In the genomic region with DNA sequence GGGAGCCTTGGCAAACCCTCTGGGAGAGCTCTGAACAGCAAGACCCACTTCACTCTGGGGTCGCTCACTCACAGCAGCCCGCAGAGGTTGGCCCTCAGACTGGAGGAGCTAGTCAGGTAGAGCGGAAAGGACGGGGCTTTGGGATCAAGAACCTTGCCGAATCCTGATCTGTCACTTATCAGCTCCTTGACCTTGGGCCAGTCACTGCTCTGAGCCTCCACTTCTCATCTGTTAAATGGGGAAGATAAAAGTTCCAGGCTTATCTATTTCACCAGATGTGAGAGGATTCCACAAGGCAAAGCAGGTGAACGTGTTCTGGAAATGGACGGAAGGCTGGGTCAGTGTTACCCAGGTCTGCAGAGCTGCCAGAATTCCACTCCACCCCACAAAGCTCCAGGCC, we compare ENCODE assay signal across 23 cellular contexts. TPM values are rescaled to one million over a fixed set of nuclear protein-coding genes. Genes with fewer than 3 reads are reported as not detected.
DNase-seq lines count a peak whose midpoint lies in the region; ATAC-seq and TF ChIP-seq lines count a peak whose summit lies in the region.
"Had no signal": no experiment of that assay in that cellular context is flagged by ENCODE, and none has a peak within 500 bp of the region (broad histone marks: within the 10 kb centered on the region; RNA-seq: fewer than 3 reads in every experiment).

No MANE protein-coding gene starts in this region.

- peaks cover 23% of the 10 kb centered on the region for H3F3A ChIP-seq in neural progenitor cell (ENCODE audit: low read depth)

- H3K9me3 Mint-ChIP-seq in glutamatergic neuron (ENCODE audit: unreplicated experiment) = peaks cover 15% of the 10 kb centered on the region
- no peaks in the 10 kb centered on the region for H3K9me3 Mint-ChIP-seq in neural progenitor cell
- H3K9me3 Mint-ChIP-seq: CD8-positive, alpha-beta T cell; GM23338; HFFc6 had no signal

- H4K20me1 ChIP-seq in BLaER1 treated with 17β-estradiol and CSF1 and Interleukin-3, amounts not matched to agents 10 nM and 100 nM = peaks cover 0 to 6% (median 0%) of the 10 kb centered on the region in 11 experiments; a peak in 1 of 22 replicates
- peaks cover 18% of the 10 kb centered on the region for H4K20me1 ChIP-seq in neural progenitor cell (ENCODE audit: low read depth)

- H3K27me3 ChIP-seq in BLaER1 treated with 17β-estradiol and CSF1 and Interleukin-3, amounts not matched to agents 10 nM and 100 nM = no peaks in the 10 kb centered on the region; a peak in 1 of 22 replicates
- H3K27me3 ChIP-seq in neural progenitor cell = no peaks in the 10 kb centered on the region
- H3K27me3 ChIP-seq: BE2C had no signal

- H3K36me3 Mint-ChIP-seq in glutamatergic neuron (ENCODE audit: unreplicated experiment) = no peaks in the 10 kb centered on the region
- peaks cover 7% of the 10 kb centered on the region for H3K36me3 Mint-ChIP-seq in neural progenitor cell
- H3K36me3 Mint-ChIP-seq: CD4-positive, CD25-positive, alpha-beta regulatory T cell; CD8-positive, alpha-beta T cell had no signal

- no peak overlapping the region for H3K27ac Mint-ChIP-seq in glutamatergic neuron (ENCODE audit: unreplicated experiment)
- no peak overlapping the region for H3K27ac Mint-ChIP-seq in neural progenitor cell
- H3K27ac Mint-ChIP-seq: CD4-positive, CD25-positive, alpha-beta regulatory T cell; CD8-positive, alpha-beta T cell; GM23338; HFFc6 had no signal

- H3K27ac ChIP-seq in BLaER1 treated with 17β-estradiol and CSF1 and Interleukin-3, amounts not matched to agents 10 nM and 100 nM = no peak overlapping the region
- no peak overlapping the region for H3K27ac ChIP-seq in neural progenitor cell
- H3K27ac ChIP-seq: A549, C4-2B had no signal

- H3K4me1 Mint-ChIP-seq in glutamatergic neuron (ENCODE audit: low read depth, unreplicated experiment) = peaks cover 36% of the 10 kb centered on the region
- H3K4me1 Mint-ChIP-seq in neural progenitor cell = peaks cover 65% of the 10 kb centered on the region

- H3K4me3 Mint-ChIP-seq in glutamatergic neuron (ENCODE audit: unreplicated experiment) (peak overlapping the region; percentile 30), neural progenitor cell (no peak overlapping the region)
- H3K4me3 Mint-ChIP-seq: CD4-positive, CD25-positive, alpha-beta regulatory T cell; CD8-positive, alpha-beta T cell; GM23338; HFFc6 had no signal

- no peak overlapping the region for H3K4me3 ChIP-seq in BLaER1 treated with 17β-estradiol and CSF1 and Interleukin-3, amounts not matched to agents 10 nM and 100 nM
- H3K4me3 ChIP-seq in neural progenitor cell = no peak overlapping the region
- H3K4me3 ChIP-seq: A549, GM12878, GM23338, HAP-1 had no signal

- no peaks in the 10 kb centered on the region for H3K9me3 ChIP-seq in BLaER1 treated with 17β-estradiol and CSF1 and Interleukin-3, amounts not matched to agents 10 nM and 100 nM (replicated peaks in 1 of 11)
- no peaks in the 10 kb centered on the region for H3K9me3 ChIP-seq in neural progenitor cell (ENCODE audit: low read depth)
- H3K9me3 ChIP-seq: A549, BE2C, Caco-2, HAP-1 had no signal

- no peak for DNase-seq in glutamatergic neuron
- no peak for DNase-seq in neural progenitor cell (ENCODE audit: low spot score)
- no peak for DNase-seq in amygdala (lab: John Stamatoyannopoulos, UW)
- no peak for DNase-seq in pons (ENCODE audit: low spot score)
- DNase-seq: 8988T; ACHN; AML-193; BE2C; Caco-2; CD4-positive, CD25-positive, alpha-beta regulatory T cell; CD8-positive, alpha-beta T cell; DMS153; EL; GDM1; HFFc6 had no signal

- H3K36me3 ChIP-seq in BLaER1 treated with 17β-estradiol and CSF1 and Interleukin-3, amounts not matched to agents 10 nM and 100 nM = no peaks in the 10 kb centered on the region
- no peaks in the 10 kb centered on the region for H3K36me3 ChIP-seq in neural progenitor cell
- H3K36me3 ChIP-seq: BE2C, HAP-1 had no signal

- ATAC-seq in GM19324 (IDR thresholded peaks at IDR 0.05; ENCODE audit: low FRiP score, unreplicated experiment) (no peak), HG02852 (IDR thresholded peaks at IDR 0.05; ENCODE audit: unreplicated experiment) (no peak)
- ATAC-seq: A549; CD8-positive, alpha-beta T cell; GM12878; GM23338 had no signal

- H3K4me1 ChIP-seq in BLaER1 treated with 17β-estradiol and CSF1 and Interleukin-3, amounts not matched to agents 10 nM and 100 nM = peaks cover 0 to 50% (median 26%) of the 10 kb centered on the region in 10 experiments; a peak in 17 of 20 replicates
- peaks cover 67% of the 10 kb centered on the region for H3K4me1 ChIP-seq in neural progenitor cell
- H3K4me1 ChIP-seq: A549, HAP-1 had no signal

- H3K27me3 Mint-ChIP-seq in glutamatergic neuron (ENCODE audit: unreplicated experiment) = peaks cover 16% of the 10 kb centered on the region
- peaks cover 8% of the 10 kb centered on the region for H3K27me3 Mint-ChIP-seq in neural progenitor cell (ENCODE audit: insufficient read depth, low read depth)

- H2AFZ ChIP-seq in neural progenitor cell (replicated peaks) = no peak overlapping the region
- H2AFZ ChIP-seq: GM23338 had no signal

- H3K9ac ChIP-seq in BLaER1 treated with 17β-estradiol and CSF1 and Interleukin-3, amounts not matched to agents 10 nM and 100 nM = no peak overlapping the region
- H3K9ac ChIP-seq in neural progenitor cell = no peak overlapping the region

- TF ChIP-seq CTCF in glutamatergic neuron (IDR thresholded peaks at IDR 0.05; ENCODE audit: partially characterized antibody, unreplicated experiment) = no peak
- TF ChIP-seq CTCF in neural progenitor cell (IDR thresholded peaks at IDR 0.05) = no peak

- H3K79me2 ChIP-seq in neural progenitor cell (ENCODE audit: low read depth) = peaks cover 7% of the 10 kb centered on the region

- H3K4me2 ChIP-seq in BLaER1 treated with 17β-estradiol and CSF1 and Interleukin-3, amounts not matched to agents 10 nM and 100 nM = peak overlapping the region in 6 of 11 experiments; percentile 65 to 87 (median 82); a peak in 10 of 22 replicates
- peak overlapping the region; percentile 24 for H3K4me2 ChIP-seq in neural progenitor cell
- H3K4me2 ChIP-seq: A549, GM23338 had no signal

RNA-seq across cellular contexts. Expression of gene SEMA5B, which starts 29.4 kb away (rescaled TPM):
- 61.1 TPM for total RNA-seq in glutamatergic neuron (ENCODE audit: unreplicated experiment)
- 10.1 and 25.6 TPM in 2 replicates for total RNA-seq in neural progenitor cell (ENCODE audit: low replicate concordance)
- total RNA-seq: CD4-positive, CD25-positive, alpha-beta regulatory T cell; CD8-positive, alpha-beta T cell; GM12878; HFFc6 had no signal
